Comparison of ENCODE assay signal across 34 cellular contexts in the genomic region with DNA sequence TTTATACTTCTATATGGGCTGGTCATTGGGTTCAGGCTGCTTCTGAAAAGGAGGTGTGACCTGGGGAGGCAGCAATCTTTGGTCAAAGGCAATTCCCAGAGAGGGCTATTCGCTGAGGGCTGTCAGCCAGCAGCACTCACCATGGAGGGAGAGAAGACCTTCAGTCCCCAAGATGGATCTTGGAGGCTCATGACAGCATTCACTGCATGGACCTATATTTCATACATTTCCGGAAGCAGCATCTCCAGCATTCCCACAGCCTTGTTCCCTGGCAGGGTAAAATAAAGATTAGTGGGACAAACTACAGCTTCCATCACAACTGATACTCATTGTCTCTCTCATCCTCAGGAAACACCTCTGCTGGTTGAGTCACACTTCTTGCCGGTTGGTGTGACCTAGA.
"Had no signal": no experiment of that assay in that cellular context is flagged by ENCODE, and none has a peak within 500 bp of the region (broad histone marks: within the 10 kb centered on the region; RNA-seq: fewer than 3 reads in every experiment).

No MANE protein-coding gene starts in this region.

- H3K4me1 Mint-ChIP-seq: activated B cell treated with CpG ODN at 0.5 μM for 24 hours; activated CD4-positive, alpha-beta T cell treated with anti-CD3 and anti-CD28 coated beads, Interleukin-2, amount 10 ng/mL, durations not matched to agents 24 days and 14 days; activated naive CD8-positive, alpha-beta T cell treated with anti-CD3 and anti-CD28 coated beads for 36 hours; activated T-helper 17 cell treated with anti-CD3 and anti-CD28 coated beads, Interleukin-2, amount 50 U/mL, for 72 hours; T-cell; T-helper 17 cell had no signal

- FAIRE-seq: astrocyte, TTC549 had no signal

- H3K4me3 ChIP-seq: adrenal gland, body of pancreas, breast epithelium had no signal

- H3K9me3 ChIP-seq: adrenal gland, body of pancreas had no signal

- ATAC-seq: activated CD8-positive, alpha-beta T cell treated with anti-CD3 and anti-CD28 coated beads for 36 hours; activated naive CD4-positive, alpha-beta T cell treated with anti-CD3 and anti-CD28 coated beads, Interleukin-2, amount 50 U/mL, for 72 hours; activated T-cell treated with anti-CD3 and anti-CD28 coated beads, Interleukin-2, amount 50 U/mL, for 4 hours; activated T-cell treated with anti-CD3 and anti-CD28 coated beads, Interleukin-2, amount 50 U/mL, for 72 hours; activated T-helper 17 cell treated with anti-CD3 and anti-CD28 coated beads, Interleukin-2, amount 50 U/mL, for 72 hours; body of pancreas; T-cell; T-helper 17 cell had no signal

- H3K27me3 ChIP-seq: adrenal gland, body of pancreas, brain microvascular endothelial cell, breast epithelium had no signal

- H3K36me3 ChIP-seq: adrenal gland, brain microvascular endothelial cell, breast epithelium had no signal

- H3K36me3 Mint-ChIP-seq: activated CD4-positive, alpha-beta memory T cell treated with anti-CD3 and anti-CD28 coated beads for 36 hours; activated naive CD8-positive, alpha-beta T cell treated with anti-CD3 and anti-CD28 coated beads for 36 hours; T-cell had no signal

- H3K27ac Mint-ChIP-seq: activated B cell treated with CpG ODN at 0.5 μM for 24 hours; activated CD4-positive, alpha-beta memory T cell treated with anti-CD3 and anti-CD28 coated beads for 36 hours; activated CD4-positive, alpha-beta T cell treated with anti-CD3 and anti-CD28 coated beads, Interleukin-2, amount 10 ng/mL, durations not matched to agents 24 days and 14 days; activated CD8-positive, alpha-beta T cell treated with anti-CD3 and anti-CD28 coated beads for 36 hours; activated naive CD4-positive, alpha-beta T cell treated with anti-CD3 and anti-CD28 coated beads for 36 hours; activated naive CD4-positive, alpha-beta T cell treated with anti-CD3 and anti-CD28 coated beads, Interleukin-2, amount 50 U/mL, for 72 hours; activated naive CD8-positive, alpha-beta T cell treated with anti-CD3 and anti-CD28 coated beads for 36 hours; activated T-cell treated with anti-CD3 and anti-CD28 coated beads, Interleukin-2, amount 50 U/mL, for 72 hours; activated T-helper 1 cell treated with anti-CD3 and anti-CD28 coated beads, Interleukin-12 subunit alpha, Interleukin-12 subunit beta, Interleukin-2, Interleukin-4 antibody, amounts not matched to agents 30 ng/mL and 10 ng/mL and 1 ng/mL, durations not matched to agents 14 hours and 24 hours and 36 hours; activated T-helper 17 cell treated with anti-CD3 and anti-CD28 coated beads, Interleukin-2, amount 50 U/mL, for 72 hours; T-cell; T-helper 17 cell had no signal

- H3K27ac ChIP-seq: adrenal gland, body of pancreas, brain microvascular endothelial cell, breast epithelium, VCaP had no signal

- H3K4me3 Mint-ChIP-seq: activated B cell treated with CpG ODN at 0.5 μM for 24 hours; activated CD4-positive, alpha-beta memory T cell treated with anti-CD3 and anti-CD28 coated beads for 36 hours; activated CD4-positive, alpha-beta T cell treated with anti-CD3 and anti-CD28 coated beads, Interleukin-2, amount 10 ng/mL, durations not matched to agents 24 days and 14 days; activated CD8-positive, alpha-beta T cell treated with anti-CD3 and anti-CD28 coated beads for 36 hours; activated naive CD4-positive, alpha-beta T cell treated with anti-CD3 and anti-CD28 coated beads for 36 hours; activated naive CD8-positive, alpha-beta T cell treated with anti-CD3 and anti-CD28 coated beads for 36 hours; activated T-cell treated with anti-CD3 and anti-CD28 coated beads, Interleukin-2, amount 50 U/mL, for 4 hours; activated T-cell treated with anti-CD3 and anti-CD28 coated beads, Interleukin-2, amount 50 U/mL, for 72 hours; activated T-helper 1 cell treated with anti-CD3 and anti-CD28 coated beads, Interleukin-12 subunit alpha, Interleukin-12 subunit beta, Interleukin-2, Interleukin-4 antibody, amounts not matched to agents 30 ng/mL and 10 ng/mL and 1 ng/mL, durations not matched to agents 14 hours and 24 hours and 36 hours; activated T-helper 17 cell treated with anti-CD3 and anti-CD28 coated beads, Interleukin-2, amount 50 U/mL, for 72 hours; T-cell; T-helper 17 cell had no signal

- DNase-seq: activated B cell treated with CpG ODN at 0.5 μM for 24 hours; activated CD4-positive, alpha-beta memory T cell treated with anti-CD3 and anti-CD28 coated beads for 36 hours; activated CD4-positive, alpha-beta T cell treated with anti-CD3 and anti-CD28 coated beads for 4 hours; activated CD4-positive, alpha-beta T cell treated with anti-CD3 and anti-CD28 coated beads, Interleukin-2, amount 10 ng/mL, durations not matched to agents 24 days and 14 days; activated CD4-positive, alpha-beta T cell treated with anti-CD3 and anti-CD28 coated beads, Interleukin-2, amount 50 U/mL, for 1 hour; activated CD4-positive, alpha-beta T cell treated with anti-CD3 and anti-CD28 coated beads, Interleukin-2, amount 50 U/mL, for 4 hours; activated CD4-positive, CD25-positive, alpha-beta regulatory T cell treated with anti-CD3 and anti-CD28 coated beads, Interleukin-2, amount 50 U/mL, for 72 hours; activated CD8-positive, alpha-beta memory T cell treated with anti-CD3 and anti-CD28 coated beads, Interleukin-2, amount 50 U/mL, for 4 hours; activated CD8-positive, alpha-beta T cell treated with anti-CD3 and anti-CD28 coated beads for 36 hours; activated effector memory CD4-positive, alpha-beta T cell treated with anti-CD3 and anti-CD28 coated beads, Interleukin-2, amount 50 U/mL, for 16 hours; activated gamma-delta T cell treated with Interleukin-2 at 50 U/mL for 16 hours; activated naive CD4-positive, alpha-beta T cell; activated naive CD4-positive, alpha-beta T cell treated with anti-CD3 and anti-CD28 coated beads for 36 hours; activated naive CD4-positive, alpha-beta T cell treated with anti-CD3 and anti-CD28 coated beads, Interleukin-2, amount 50 U/mL, for 16 hours; activated naive CD8-positive, alpha-beta T cell treated with anti-CD3 and anti-CD28 coated beads for 36 hours; activated T-cell treated with anti-CD3 and anti-CD28 coated beads for 4 hours; activated T-cell treated with anti-CD3 and anti-CD28 coated beads, Interleukin-2, amount 50 U/mL, for 1 hour; activated T-cell treated with anti-CD3 and anti-CD28 coated beads, Interleukin-2, amount 50 U/mL, for 4 hours; activated T-cell treated with anti-CD3 and anti-CD28 coated beads, Interleukin-2, amount 50 U/mL, for 72 hours; adrenal gland; amniotic stem cell; aorta; body of pancreas; brain microvascular endothelial cell; central memory CD4-positive, alpha-beta T cell; T-cell; T-helper 17 cell had no signal

- H3K4me1 ChIP-seq: adrenal gland, body of pancreas, breast epithelium had no signal
